Comparison of ENCODE assay signal across 8 cellular contexts in the genomic region with DNA sequence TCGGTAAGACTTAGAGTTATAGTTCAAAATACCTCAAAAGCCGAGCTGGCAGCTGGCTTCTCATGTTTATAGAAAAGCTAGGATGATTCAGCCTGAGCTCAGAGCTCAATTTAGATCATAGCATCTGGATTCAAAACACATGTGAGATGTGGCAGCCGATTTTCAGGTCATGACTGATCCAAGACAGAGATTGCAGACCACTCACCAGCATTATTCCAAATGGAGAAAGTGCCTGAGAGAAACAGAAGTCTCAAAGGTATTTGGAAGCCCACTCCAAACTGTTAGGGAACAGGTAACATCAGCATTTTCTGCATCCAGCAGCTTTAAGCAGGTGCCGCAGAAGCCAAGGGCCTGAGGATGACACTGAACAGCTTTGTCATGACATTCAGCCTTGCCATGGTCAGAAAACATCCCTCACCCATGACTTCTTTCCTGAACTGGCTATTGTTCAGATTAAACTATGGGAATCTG.
A peak's percentile ranks its signal among the peaks of the same experiment; 100 is the strongest.
DNase-seq lines count a peak whose midpoint lies in the region; ATAC-seq and TF ChIP-seq lines count a peak whose summit lies in the region.
"Had no signal": no experiment of that assay in that cellular context is flagged by ENCODE, and none has a peak within 500 bp of the region (broad histone marks: within the 10 kb centered on the region; RNA-seq: fewer than 3 reads in every experiment).

No MANE protein-coding gene starts in this region.

- H3K27ac Mint-ChIP-seq in CD8-positive, alpha-beta memory T cell: peak overlapping the region in 1 of 8 donors; percentile 29

- H3K9ac ChIP-seq in PC-3 (ENCODE audit: low read length): no peak overlapping the region

- TF ChIP-seq CTCF in PC-3 (conservative IDR thresholded peaks at IDR 0.05; ENCODE audit: low read depth, low read length): no peak
- TF ChIP-seq CTCF in osteoblast (IDR thresholded peaks at IDR 0.05; ENCODE audit: extremely low read depth, low read depth, low read length): no peak

- peaks cover 6 to 41% (median 16%) of the 10 kb centered on the region in 3 donors for H3K4me1 Mint-ChIP-seq in CD8-positive, alpha-beta memory T cell

- CTCF ChIA-PET in PC-3 (lab: Charles Lee): interaction anchor here (0.6 to 1.0 kb wide), 2 partner anchors 24 to 86 kb away, joined by 3 read pairs; no protein-coding TSS in a partner anchor
- CTCF ChIA-PET in CD8-positive, alpha-beta memory T cell (lab: Charles Lee): interaction anchor here (1.6 kb wide), 1 partner anchor 199 kb away, joined by 3 read pairs; no protein-coding TSS in a partner anchor

- no TSS peak for BruUV-seq in PC-3 (replicated peaks; lab: Mats Ljungman, UMichigan)

- H3K27me3 ChIP-seq in PC-3 (ENCODE audit: low read length) (no peaks in the 10 kb centered on the region), osteoblast (ENCODE audit: insufficient read depth, low read length) (no peaks in the 10 kb centered on the region)
- H3K27me3 ChIP-seq in CD8-positive, alpha-beta memory T cell (ENCODE audit: insufficient read depth, low read length, poor library complexity, severe bottlenecking): no peaks in the 10 kb centered on the region

- no peaks in the 10 kb centered on the region for H4K20me1 ChIP-seq in PC-3 (ENCODE audit: low read length)
- no peaks in the 10 kb centered on the region for H4K20me1 ChIP-seq in osteoblast (ENCODE audit: insufficient read depth, low read length)

- H3K79me2 ChIP-seq in PC-3 (ENCODE audit: low read length): no peaks in the 10 kb centered on the region
- no peaks in the 10 kb centered on the region for H3K79me2 ChIP-seq in osteoblast (ENCODE audit: insufficient read depth, low read length)

- POLR2A ChIA-PET in PC-3 (lab: Charles Lee; ENCODE audit: unreplicated experiment): no interaction called here
- POLR2A ChIA-PET in CD8-positive, alpha-beta memory T cell (lab: Charles Lee): no interaction called here

- H3K27ac ChIP-seq in PC-3 (ENCODE audit: low read length) (no peak overlapping the region), osteoblast (ENCODE audit: low read depth, low read length) (peak overlapping the region; percentile 3)
- no peak overlapping the region for H3K27ac ChIP-seq in CD8-positive, alpha-beta memory T cell (ENCODE audit: low read depth, low read length)

- intact Hi-C loops in PC-3 (cut with micrococcal nuclease): no loop called here

- H3K4me3 Mint-ChIP-seq in CD8-positive, alpha-beta memory T cell: no peak overlapping the region
- H3K4me3 Mint-ChIP-seq: central memory CD8-positive, alpha-beta T cell had no signal

- peaks cover 3 to 10% (median 5%) of the 10 kb centered on the region in 5 donors for H3K9me3 Mint-ChIP-seq in CD8-positive, alpha-beta memory T cell

- H3K4me2 ChIP-seq in PC-3 (ENCODE audit: low read length) (peak overlapping the region; percentile 39), osteoblast (ENCODE audit: insufficient read depth, low read length) (no peak overlapping the region)

- H3K9me3 ChIP-seq in PC-3 (ENCODE audit: low read length): no peaks in the 10 kb centered on the region
- H3K9me3 ChIP-seq in osteoblast (ENCODE audit: low read depth, low read length): no peaks in the 10 kb centered on the region
- H3K9me3 ChIP-seq in CD8-positive, alpha-beta memory T cell (ENCODE audit: low read length): peaks cover 4% of the 10 kb centered on the region

- H2AFZ ChIP-seq in PC-3 (ENCODE audit: low read length): no peak overlapping the region
- H2AFZ ChIP-seq in osteoblast (ENCODE audit: low read length): no peak overlapping the region

- peaks cover 6% of the 10 kb centered on the region; the same call in 1 of the 2 replicates for H3K4me1 ChIP-seq in PC-3 (ENCODE audit: insufficient read depth, low read length)
- peaks cover 14% of the 10 kb centered on the region for H3K4me1 ChIP-seq in osteoblast (ENCODE audit: insufficient read depth, low read length)
- H3K4me1 ChIP-seq in CD8-positive, alpha-beta memory T cell (ENCODE audit: insufficient read depth, low read length): peaks cover 52% of the 10 kb centered on the region

- H3K36me3 Mint-ChIP-seq in CD8-positive, alpha-beta memory T cell: peaks cover 10 to 18% (median 17%) of the 10 kb centered on the region in 3 donors

- no peaks in the 10 kb centered on the region for H3F3A ChIP-seq in PC-3 (ENCODE audit: low read length, unreplicated experiment)

- DNase-seq in EH (ENCODE audit: low read depth) (peak; percentile 65), PC-3 (peak; percentile 59), dermis blood vessel endothelial cell (peak; percentile 11), osteoblast (ENCODE audit: insufficient read length, low spot score, missing footprints) (peak; percentile 62), DMS79 (lab: John Stamatoyannopoulos, UW) (no peak), NCI-H446 (lab: John Stamatoyannopoulos, UW) (no peak)
- no peak for DNase-seq in CD8-positive, alpha-beta memory T cell

- no peak overlapping the region for H3K4me3 ChIP-seq in PC-3 (ENCODE audit: low read length)
- H3K4me3 ChIP-seq in osteoblast (ENCODE audit: insufficient read depth, low read length): no peak overlapping the region
- no peak overlapping the region for H3K4me3 ChIP-seq in CD8-positive, alpha-beta memory T cell (ENCODE audit: low read length)

- ATAC-seq in PC-3: peak; percentile 72

- no peaks in the 10 kb centered on the region for H3K9me2 ChIP-seq in PC-3 (replicated peaks; ENCODE audit: low read length)

- no peaks in the 10 kb centered on the region for H3K27me3 Mint-ChIP-seq in CD8-positive, alpha-beta memory T cell
- H3K27me3 Mint-ChIP-seq: central memory CD8-positive, alpha-beta T cell had no signal

- H3K36me3 ChIP-seq in PC-3 (ENCODE audit: low read depth, low read length): no peaks in the 10 kb centered on the region; the same call in 1 of the 2 replicates
- no peaks in the 10 kb centered on the region for H3K36me3 ChIP-seq in osteoblast (ENCODE audit: insufficient read depth, low read length)
- peaks cover 8% of the 10 kb centered on the region for H3K36me3 ChIP-seq in CD8-positive, alpha-beta memory T cell (ENCODE audit: insufficient read depth, low read length)

Comparison
In these comparisons a context has a peak if more than half of its experiments do, and no peak if none do; other contexts are left out.
1. DNase-seq: peak in EH (single experiment), PC-3 (single experiment), dermis blood vessel endothelial cell (single experiment) and osteoblast (single experiment); none in CD8-positive, alpha-beta memory T cell (0 of 5), DMS79 (single experiment) and NCI-H446 (0 of 2).